Comparison of ENCODE assay signal across 1 cellular context in genomic region chr10:33661580-33662269, GRCh38.
TF ChIP-seq lines count a peak whose summit lies in the region.

No MANE protein-coding gene starts in this region.

TF ChIP-seq in HepG2, 621 proteins besides CTCF, POLR2A, EP300 and RAD21 (continued from another document and continues in another):
- TF ChIP-seq ZMYM2 (CRISPR knock-in tag; IDR thresholded peaks at IDR 0.05) (no peak), ZNF143 (CRISPR knock-in tag; IDR thresholded peaks at IDR 0.05) (no peak), ELF4 (CRISPR knock-in tag; IDR thresholded peaks at IDR 0.05; ENCODE audit: borderline replicate concordance) (no peak), JARID2 (CRISPR knock-in tag; IDR thresholded peaks at IDR 0.05; ENCODE audit: insufficient replicate concordance) (no peak), ZMAT3 (CRISPR knock-in tag; conservative IDR thresholded peaks at IDR 0.05) (no peak), STAT5B (CRISPR knock-in tag; IDR thresholded peaks at IDR 0.05) (no peak), ZEB1 (IDR thresholded peaks at IDR 0.05; ENCODE audit: insufficient replicate concordance, low read depth) (no peak), ZBTB42 (CRISPR knock-in tag; IDR thresholded peaks at IDR 0.05) (no peak), MEF2D (CRISPR knock-in tag; IDR thresholded peaks at IDR 0.05) (no peak), PAXIP1 (CRISPR knock-in tag; conservative IDR thresholded peaks at IDR 0.05) (peak; percentile 67), SIN3A (IDR thresholded peaks at IDR 0.05; ENCODE audit: borderline replicate concordance, low read depth, low read length) (no peak), ZNF501 (CRISPR knock-in tag; IDR thresholded peaks at IDR 0.05) (no peak), ZNF547 (CRISPR knock-in tag; IDR thresholded peaks at IDR 0.05) (no peak), ZNF17 (CRISPR knock-in tag; IDR thresholded peaks at IDR 0.05) (no peak), SP4 (CRISPR knock-in tag; IDR thresholded peaks at IDR 0.05) (no peak), SNAPC2 (CRISPR knock-in tag; IDR thresholded peaks at IDR 0.05) (no peak), MTA3 (CRISPR knock-in tag; IDR thresholded peaks at IDR 0.05) (no peak), NFIB (CRISPR knock-in tag; IDR thresholded peaks at IDR 0.05; ENCODE audit: borderline replicate concordance) (no peak), ASH2L (IDR thresholded peaks at IDR 0.05; ENCODE audit: insufficient read length, low read depth, low read length) (no peak), CREM (IDR thresholded peaks at IDR 0.05) (no peak; the same call in 1 of the 2 replicates), CREM (CRISPR knock-in tag; IDR thresholded peaks at IDR 0.05) (no peak), ZNF24 (IDR thresholded peaks at IDR 0.05) (no peak), ZNF816 (CRISPR knock-in tag; IDR thresholded peaks at IDR 0.05; ENCODE audit: borderline replicate concordance) (no peak), ZSCAN31 (CRISPR knock-in tag; IDR thresholded peaks at IDR 0.05; ENCODE audit: low read depth) (no peak), HMGXB4 (CRISPR knock-in tag; IDR thresholded peaks at IDR 0.05; ENCODE audit: borderline replicate concordance in 1 of 2, low read depth in 1 of 2) (0 out of 4 replicates have a peak, but pooled peaks of 1 of the 2 experiments have one; percentile 33), ZNF724P (CRISPR knock-in tag; IDR thresholded peaks at IDR 0.05; ENCODE audit: borderline replicate concordance) (no peak), ETV5 (CRISPR knock-in tag; IDR thresholded peaks at IDR 0.05; ENCODE audit: borderline replicate concordance) (peak; percentile 69; the same call in 1 of the 2 replicates), ZNF260 (CRISPR knock-in tag; IDR thresholded peaks at IDR 0.05; ENCODE audit: borderline replicate concordance, low read depth) (no peak), ZNF326 (CRISPR knock-in tag; IDR thresholded peaks at IDR 0.05; ENCODE audit: borderline replicate concordance) (no peak), ZNF10 (CRISPR knock-in tag; IDR thresholded peaks at IDR 0.05; ENCODE audit: borderline replicate concordance, low read depth) (no peak), ZNF605 (CRISPR knock-in tag; IDR thresholded peaks at IDR 0.05) (no peak), E2F5 (CRISPR knock-in tag; conservative IDR thresholded peaks at IDR 0.05) (no peak), NFYB (CRISPR knock-in tag; IDR thresholded peaks at IDR 0.05) (no peak), ZFP36L1 (CRISPR knock-in tag; IDR thresholded peaks at IDR 0.05) (no peak), ZNF574 (CRISPR knock-in tag; IDR thresholded peaks at IDR 0.05) (no peak; the same call in 1 of the 2 replicates), JUN (CRISPR knock-in tag; IDR thresholded peaks at IDR 0.05) (no peak), ZNF44 (CRISPR knock-in tag; IDR thresholded peaks at IDR 0.05) (no peak), TRIM24 (CRISPR knock-in tag; IDR thresholded peaks at IDR 0.05) (peak; percentile 42; the same call in 1 of the 2 replicates), ZBTB34 (CRISPR knock-in tag; IDR thresholded peaks at IDR 0.05) (no peak), ZBTB8A (CRISPR knock-in tag; IDR thresholded peaks at IDR 0.05; ENCODE audit: borderline replicate concordance, low read depth) (no peak), SETDB1 (CRISPR knock-in tag; IDR thresholded peaks at IDR 0.05; ENCODE audit: borderline replicate concordance) (no peak), PRMT3 (CRISPR knock-in tag; IDR thresholded peaks at IDR 0.05; ENCODE audit: borderline replicate concordance, low read depth) (no peak), ZNF639 (CRISPR knock-in tag; conservative IDR thresholded peaks at IDR 0.05) (no peak), NFKB2 (CRISPR knock-in tag; IDR thresholded peaks at IDR 0.05; ENCODE audit: borderline replicate concordance) (no peak), ATM (IDR thresholded peaks at IDR 0.05; ENCODE audit: borderline replicate concordance) (no peak), ZNF652 (CRISPR knock-in tag; IDR thresholded peaks at IDR 0.05; ENCODE audit: borderline replicate concordance, low read depth) (no peak), ZNF841 (CRISPR knock-in tag; IDR thresholded peaks at IDR 0.05; ENCODE audit: borderline replicate concordance) (no peak), KMT2A (CRISPR knock-in tag; IDR thresholded peaks at IDR 0.05) (no peak)
- TF ChIP-seq, protein P1, sequence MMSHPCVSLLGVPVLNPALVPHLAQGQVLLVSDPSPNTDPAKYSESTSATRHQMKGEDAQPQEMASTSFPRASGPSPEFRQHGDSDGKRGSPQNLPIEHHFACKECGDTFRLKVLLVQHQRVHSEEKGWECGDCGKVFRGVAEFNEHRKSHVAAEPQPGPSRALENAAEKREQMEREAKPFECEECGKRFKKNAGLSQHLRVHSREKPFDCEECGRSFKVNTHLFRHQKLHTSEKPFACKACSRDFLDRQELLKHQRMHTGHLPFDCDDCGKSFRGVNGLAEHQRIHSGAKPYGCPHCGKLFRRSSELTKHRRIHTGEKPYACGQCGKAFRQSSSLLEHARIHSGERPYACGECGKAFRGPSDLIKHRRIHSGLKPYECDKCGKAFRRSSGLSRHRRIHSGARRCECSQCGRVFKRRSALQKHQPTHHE (CRISPR knock-in tag; IDR thresholded peaks at IDR 0.05; ENCODE audit: borderline replicate concordance) = no peak
- TF ChIP-seq, protein P2, sequence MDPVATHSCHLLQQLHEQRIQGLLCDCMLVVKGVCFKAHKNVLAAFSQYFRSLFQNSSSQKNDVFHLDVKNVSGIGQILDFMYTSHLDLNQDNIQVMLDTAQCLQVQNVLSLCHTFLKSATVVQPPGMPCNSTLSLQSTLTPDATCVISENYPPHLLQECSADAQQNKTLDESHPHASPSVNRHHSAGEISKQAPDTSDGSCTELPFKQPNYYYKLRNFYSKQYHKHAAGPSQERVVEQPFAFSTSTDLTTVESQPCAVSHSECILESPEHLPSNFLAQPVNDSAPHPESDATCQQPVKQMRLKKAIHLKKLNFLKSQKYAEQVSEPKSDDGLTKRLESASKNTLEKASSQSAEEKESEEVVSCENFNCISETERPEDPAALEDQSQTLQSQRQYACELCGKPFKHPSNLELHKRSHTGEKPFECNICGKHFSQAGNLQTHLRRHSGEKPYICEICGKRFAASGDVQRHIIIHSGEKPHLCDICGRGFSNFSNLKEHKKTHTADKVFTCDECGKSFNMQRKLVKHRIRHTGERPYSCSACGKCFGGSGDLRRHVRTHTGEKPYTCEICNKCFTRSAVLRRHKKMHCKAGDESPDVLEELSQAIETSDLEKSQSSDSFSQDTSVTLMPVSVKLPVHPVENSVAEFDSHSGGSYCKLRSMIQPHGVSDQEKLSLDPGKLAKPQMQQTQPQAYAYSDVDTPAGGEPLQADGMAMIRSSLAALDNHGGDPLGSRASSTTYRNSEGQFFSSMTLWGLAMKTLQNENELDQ (CRISPR knock-in tag; IDR thresholded peaks at IDR 0.05; ENCODE audit: borderline replicate concordance) = no peak
- TF ChIP-seq, protein P3, sequence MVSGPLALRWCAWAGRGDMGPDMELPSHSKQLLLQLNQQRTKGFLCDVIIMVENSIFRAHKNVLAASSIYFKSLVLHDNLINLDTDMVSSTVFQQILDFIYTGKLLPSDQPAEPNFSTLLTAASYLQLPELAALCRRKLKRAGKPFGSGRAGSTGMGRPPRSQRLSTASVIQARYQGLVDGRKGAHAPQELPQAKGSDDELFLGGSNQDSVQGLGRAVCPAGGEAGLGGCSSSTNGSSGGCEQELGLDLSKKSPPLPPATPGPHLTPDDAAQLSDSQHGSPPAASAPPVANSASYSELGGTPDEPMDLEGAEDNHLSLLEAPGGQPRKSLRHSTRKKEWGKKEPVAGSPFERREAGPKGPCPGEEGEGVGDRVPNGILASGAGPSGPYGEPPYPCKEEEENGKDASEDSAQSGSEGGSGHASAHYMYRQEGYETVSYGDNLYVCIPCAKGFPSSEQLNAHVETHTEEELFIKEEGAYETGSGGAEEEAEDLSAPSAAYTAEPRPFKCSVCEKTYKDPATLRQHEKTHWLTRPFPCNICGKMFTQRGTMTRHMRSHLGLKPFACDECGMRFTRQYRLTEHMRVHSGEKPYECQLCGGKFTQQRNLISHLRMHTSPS (CRISPR knock-in tag; IDR thresholded peaks at IDR 0.05; ENCODE audit: low read depth) = peak; percentile 69; the same call in 1 of the 2 replicates
